Comparison of ENCODE assay signal across 24 cellular contexts in the genomic region with DNA sequence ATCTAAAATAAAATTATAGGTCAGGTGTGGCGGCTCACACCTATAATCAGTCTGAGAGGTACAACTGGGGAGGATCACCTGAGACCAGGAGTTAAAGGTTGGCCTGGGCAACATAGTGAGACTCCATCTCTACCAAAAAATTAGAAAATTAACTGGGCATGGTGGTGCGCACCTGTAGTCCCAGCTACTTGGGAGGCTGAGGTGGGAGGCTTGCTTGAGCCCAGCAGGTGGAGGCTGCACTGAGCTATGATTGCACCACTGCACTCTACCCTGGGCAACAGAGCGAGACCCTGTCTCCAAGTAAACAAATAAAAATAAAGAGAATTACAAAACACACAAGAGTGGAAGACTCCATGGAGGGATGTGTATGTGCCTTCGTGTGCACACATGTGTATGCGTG.
"Had no signal": no experiment of that assay in that cellular context is flagged by ENCODE, and none has a peak within 500 bp of the region (broad histone marks: within the 10 kb centered on the region; RNA-seq: fewer than 3 reads in every experiment).

No MANE protein-coding gene starts in this region.

- H3K9me3 ChIP-seq: left lung, lower lobe of right lung, ovary, sigmoid colon, tibial nerve, uterus had no signal

- H3K4me3 ChIP-seq: left lung, lower lobe of right lung, ovary, sigmoid colon, tibial nerve, uterus had no signal

- DNase-seq: hypothalamus; immature natural killer cell; kidney; left colon; lower lobe of right lung; mammary epithelial cell; mesenchymal stem cell; naive thymus-derived CD8-positive, alpha-beta T cell; nephron progenitor cell; ovary; sigmoid colon; small intestine; stimulated activated CD4-positive, alpha-beta T cell treated with anti-CD3 and anti-CD28 coated beads, Interleukin-1b, Interleukin-23, amount 100 ng/mL, for 48 hours; stimulated activated CD4-positive, alpha-beta T cell treated with anti-CD3 and anti-CD28 coated beads, Interleukin-2, amount 100 ng/mL, for 48 hours; stimulated activated CD4-positive, alpha-beta T cell treated with anti-CD3 and anti-CD28 coated beads, Interleukin-4, amount 100 ng/mL, for 4 hours; stimulated activated CD8-positive, alpha-beta memory T cell treated with anti-CD3 and anti-CD28 coated beads, Interleukin-4, amount 100 ng/mL, for 48 hours; stimulated activated naive CD4-positive, alpha-beta T cell treated with Interleukin-2 at 50 U/mL for 16 hours; stimulated activated naive CD8-positive, alpha-beta T cell treated with anti-CD3 and anti-CD28 coated beads, Interleukin-15, amount 100 ng/mL, for 72 hours; substantia nigra; uterus had no signal

- H3K4me1 ChIP-seq: lower lobe of right lung, uterus had no signal

- FAIRE-seq: islet of Langerhans, kidney, small intestine had no signal

- H3K27me3 ChIP-seq: left lung, ovary, sigmoid colon, tibial nerve, uterus had no signal

- H3K36me3 ChIP-seq: left lung, lower lobe of right lung, ovary, sigmoid colon, tibial nerve, uterus had no signal

- H3K27ac ChIP-seq: left lung, lower lobe of right lung, ovary, sigmoid colon, tibial nerve, uterus had no signal

- ATAC-seq: left colon; left lung; lower lobe of right lung; naive thymus-derived CD8-positive, alpha-beta T cell; stimulated activated memory B cell treated with anti-CD40 and anti-IgM and Interleukin-4, amounts not matched to agents 10 μg/mL and 1 μg/mL and 100 μg/mL, for 72 hours; stimulated activated naive CD8-positive, alpha-beta T cell treated with anti-CD3 and anti-CD28 coated beads, Interleukin-15, amount 100 ng/mL, for 72 hours had no signal
